ENCODE assay signal across 18 cellular contexts in genomic region chr9:120259100-120259499, GRCh38.
DNase-seq lines count a peak whose midpoint lies in the region; ATAC-seq and TF ChIP-seq lines count a peak whose summit lies in the region.
"Had no signal": no experiment of that assay in that cellular context is flagged by ENCODE, and none has a peak within 500 bp of the region (broad histone marks: within the 10 kb centered on the region; RNA-seq: fewer than 3 reads in every experiment).

No MANE protein-coding gene starts in this region.

- no peaks in the 10 kb centered on the region for H3K9me2 ChIP-seq in Karpas-422 (replicated peaks; ENCODE audit: insufficient read depth, low read length)

- H3K4me2 ChIP-seq in Karpas-422 (ENCODE audit: low read depth, low read length, poor library complexity, severe bottlenecking): no peak overlapping the region
- H3K4me2 ChIP-seq: A549 had no signal

- no peaks in the 10 kb centered on the region for H3K36me3 Mint-ChIP-seq in stimulated activated naive B cell treated with anti-CD40 and anti-IgM and Interleukin-4, amounts not matched to agents 10 μg/mL and 1 μg/mL and 100 μg/mL, for 72 hours
- H3K36me3 Mint-ChIP-seq: CD8-positive, alpha-beta T cell had no signal

- H3K27ac ChIP-seq in Karpas-422 (ENCODE audit: low read length) (no peak overlapping the region), colonic mucosa (no peak overlapping the region)
- H3K27ac ChIP-seq: 22Rv1, A549, C4-2B, GM23248 had no signal

- no peaks in the 10 kb centered on the region for H3K9me3 ChIP-seq in Karpas-422 (ENCODE audit: low read length)
- no peaks in the 10 kb centered on the region for H3K9me3 ChIP-seq in colonic mucosa
- H3K9me3 ChIP-seq: A549 had no signal

- H3K4me1 Mint-ChIP-seq in stimulated activated naive B cell treated with anti-CD40 and anti-IgM and Interleukin-4, amounts not matched to agents 10 μg/mL and 1 μg/mL and 100 μg/mL, for 72 hours: peaks cover 3 to 8% of the 10 kb centered on the region in 2 donors

- no peak for TF ChIP-seq CTCF in colonic mucosa (IDR thresholded peaks at IDR 0.05)

- H3K27ac Mint-ChIP-seq in stimulated activated naive B cell treated with anti-CD40 and anti-IgM and Interleukin-4, amounts not matched to agents 10 μg/mL and 1 μg/mL and 100 μg/mL, for 72 hours: peak overlapping the region; percentile 39
- H3K27ac Mint-ChIP-seq: CD8-positive, alpha-beta T cell had no signal

- ATAC-seq in HG03342 (IDR thresholded peaks at IDR 0.05; ENCODE audit: unreplicated experiment): peak; percentile 47
- peak; percentile 34 to 62 for ATAC-seq in stimulated activated naive B cell treated with anti-CD40 and anti-IgM and Interleukin-4, amounts not matched to agents 10 μg/mL and 1 μg/mL and 100 μg/mL, for 72 hours (replicated peaks)
- ATAC-seq: A549; CD8-positive, alpha-beta T cell had no signal

- peaks cover 0 to 7% of the 10 kb centered on the region in 2 donors for H3K9me3 Mint-ChIP-seq in stimulated activated naive B cell treated with anti-CD40 and anti-IgM and Interleukin-4, amounts not matched to agents 10 μg/mL and 1 μg/mL and 100 μg/mL, for 72 hours
- H3K9me3 Mint-ChIP-seq: CD8-positive, alpha-beta T cell had no signal

- DNase-seq in DMS53 (lab: John Stamatoyannopoulos, UW) (peak; percentile 16), DMS53 treated with DMSO at 0.1 percent for 48 hours (lab: John Stamatoyannopoulos, UW; ENCODE audit: unreplicated experiment) (no peak), Karpas-422 (peak; percentile 31), colonic mucosa (no peak)
- no peak for DNase-seq in stimulated activated naive B cell treated with anti-CD40 and anti-IgM and Interleukin-4, amounts not matched to agents 10 μg/mL and 1 μg/mL and 100 μg/mL, for 72 hours
- DNase-seq in stimulated activated CD4-positive, alpha-beta T cell treated with anti-CD3 and anti-CD28 coated beads, Interleukin-2, amount 100 ng/mL, for 48 hours: no peak
- DNase-seq in stimulated activated CD4-positive, alpha-beta T cell treated with anti-CD3 and anti-CD28 coated beads, Interleukin-12 subunit alpha, Interleukin-12 subunit beta, amount 100 ng/mL, for 4 hours: no peak
- DNase-seq: AML-193; Calu3; CD8-positive, alpha-beta T cell; GDM1; GM23248; HCEC 1CT; KG1 had no signal

- no peak overlapping the region for H3K9ac ChIP-seq in Karpas-422 (ENCODE audit: low read length)
- H3K9ac ChIP-seq in colonic mucosa (ENCODE audit: low read depth in 2 of 2, low read length in 2 of 2): no peak overlapping the region
- H3K9ac ChIP-seq: GM23248 had no signal

- no peaks in the 10 kb centered on the region for H4K20me1 ChIP-seq in Karpas-422 (ENCODE audit: insufficient read depth, low read depth, low read length)

- no peaks in the 10 kb centered on the region for H3K36me3 ChIP-seq in Karpas-422 (ENCODE audit: insufficient read depth, low read length)
- H3K36me3 ChIP-seq in colonic mucosa: no peaks in the 10 kb centered on the region

- no peaks in the 10 kb centered on the region for H3K79me2 ChIP-seq in Karpas-422 (ENCODE audit: low read length)

- H3K27me3 Mint-ChIP-seq in stimulated activated naive B cell treated with anti-CD40 and anti-IgM and Interleukin-4, amounts not matched to agents 10 μg/mL and 1 μg/mL and 100 μg/mL, for 72 hours: peaks cover 14 to 27% of the 10 kb centered on the region in 2 donors

- H3K4me1 ChIP-seq in Karpas-422 (ENCODE audit: low read length): peaks cover 47% of the 10 kb centered on the region
- H3K4me1 ChIP-seq in colonic mucosa: no peaks in the 10 kb centered on the region
- H3K4me1 ChIP-seq: A549 had no signal

- no peaks in the 10 kb centered on the region for H3K27me3 ChIP-seq in Karpas-422 (ENCODE audit: low read length)
- H3K27me3 ChIP-seq in colonic mucosa: no peaks in the 10 kb centered on the region

- no peak overlapping the region for H3K4me3 Mint-ChIP-seq in stimulated activated naive B cell treated with anti-CD40 and anti-IgM and Interleukin-4, amounts not matched to agents 10 μg/mL and 1 μg/mL and 100 μg/mL, for 72 hours
- H3K4me3 Mint-ChIP-seq: CD8-positive, alpha-beta T cell had no signal

- no peak overlapping the region for H2AFZ ChIP-seq in Karpas-422 (ENCODE audit: low read length)
- H2AFZ ChIP-seq: GM23248 had no signal

- H3K4me3 ChIP-seq in Karpas-422 (ENCODE audit: low read length) (no peak overlapping the region), colonic mucosa (no peak overlapping the region)
- H3K4me3 ChIP-seq: A549, GM23248 had no signal

- intact Hi-C loops in colonic mucosa (cut with DNase I): no loop called here

Comparison
In these comparisons a context has a peak if more than half of its experiments do, and no peak if none do; other contexts are left out.
1. DNase-seq: peak in DMS53 (single experiment) and Karpas-422 (single experiment); none in DMS53 treated with DMSO at 0.1 percent for 48 hours (single experiment), stimulated activated naive B cell treated with anti-CD40 and anti-IgM and Interleukin-4, amounts not matched to agents 10 μg/mL and 1 μg/mL and 100 μg/mL, for 72 hours (single experiment), stimulated activated CD4-positive, alpha-beta T cell treated with anti-CD3 and anti-CD28 coated beads, Interleukin-2, amount 100 ng/mL, for 48 hours (0 of 2), stimulated activated CD4-positive, alpha-beta T cell treated with anti-CD3 and anti-CD28 coated beads, Interleukin-12 subunit alpha, Interleukin-12 subunit beta, amount 100 ng/mL, for 4 hours (single experiment) and colonic mucosa (single experiment).